ENCODE assay signal across 1 cellular context in genomic region chr1:234478481-234479309, GRCh38.
A peak's percentile ranks its signal among the peaks of the same experiment; 100 is the strongest.
TF ChIP-seq lines count a peak whose summit lies in the region.

Gene TARBP1, minus strand, starts transcription at chr1:234479179. Its CDS starts 76 bp downstream, at chr1:234479103.

TF ChIP-seq in K562, 482 proteins besides CTCF, POLR2A, EP300 and RAD21 (continued from another document and continues in another):
- TF ChIP-seq ZNF407 (IDR thresholded peaks at IDR 0.05; ENCODE audit: low read depth) (no peak), BMI1 (IDR thresholded peaks at IDR 0.05; ENCODE audit: low read length) (no peak), NCOA6 (IDR thresholded peaks at IDR 0.05) (peak; percentile 19; the same call in 1 of the 2 replicates), USF2 (CRISPR knock-in tag; IDR thresholded peaks at IDR 0.05) (no peak), E2F1 (CRISPR knock-in tag; IDR thresholded peaks at IDR 0.05) (0 out of 2 replicates have a peak, but pooled peaks have one; percentile 30), ZNF707 (CRISPR knock-in tag; conservative IDR thresholded peaks at IDR 0.05) (no peak), HDAC6 (IDR thresholded peaks at IDR 0.05; ENCODE audit: low read depth, low read length) (0 out of 2 replicates have a peak, but pooled peaks have one; percentile 30), TCF7 (IDR thresholded peaks at IDR 0.05; ENCODE audit: borderline replicate concordance) (0 out of 2 replicates have a peak, but pooled peaks have one; percentile 18), GTF2E2 (tag; IDR thresholded peaks at IDR 0.05) (0 out of 2 replicates have a peak, but pooled peaks have one; percentile 37), ZBTB40 (IDR thresholded peaks at IDR 0.05) (no peak), ZBTB40 (CRISPR knock-in tag; IDR thresholded peaks at IDR 0.05) (peak; percentile 24; the same call in 1 of the 2 replicates), ARID2 (IDR thresholded peaks at IDR 0.05) (no peak), NFIC (IDR thresholded peaks at IDR 0.05) (peak; percentile 34; the same call in 1 of the 2 replicates), SMARCC2 (IDR thresholded peaks at IDR 0.05; ENCODE audit: low read depth) (0 out of 2 replicates have a peak, but pooled peaks have one; percentile 6), ZNF57 (CRISPR knock-in tag; IDR thresholded peaks at IDR 0.05) (0 out of 2 replicates have a peak, but pooled peaks have one; percentile 15), FOXK1 (CRISPR knock-in tag; IDR thresholded peaks at IDR 0.05; ENCODE audit: borderline replicate concordance) (no peak), VEZF1 (CRISPR knock-in tag; IDR thresholded peaks at IDR 0.05) (peak; percentile 68), ZBTB8A (IDR thresholded peaks at IDR 0.05; ENCODE audit: partially characterized antibody) (no peak), ELF4 (CRISPR knock-in tag; IDR thresholded peaks at IDR 0.05) (no peak), BRF2 (IDR thresholded peaks at IDR 0.05; ENCODE audit: borderline replicate concordance, insufficient read depth, insufficient read length) (no peak), PRDM10 (IDR thresholded peaks at IDR 0.05; ENCODE audit: partially characterized antibody) (peak; percentile 72), ZNF589 (CRISPR knock-in tag; IDR thresholded peaks at IDR 0.05; ENCODE audit: low read depth) (peak; percentile 87; the same call in 1 of the 2 replicates)
